Comparison of ENCODE assay signal across 20 cellular contexts in the genomic region with DNA sequence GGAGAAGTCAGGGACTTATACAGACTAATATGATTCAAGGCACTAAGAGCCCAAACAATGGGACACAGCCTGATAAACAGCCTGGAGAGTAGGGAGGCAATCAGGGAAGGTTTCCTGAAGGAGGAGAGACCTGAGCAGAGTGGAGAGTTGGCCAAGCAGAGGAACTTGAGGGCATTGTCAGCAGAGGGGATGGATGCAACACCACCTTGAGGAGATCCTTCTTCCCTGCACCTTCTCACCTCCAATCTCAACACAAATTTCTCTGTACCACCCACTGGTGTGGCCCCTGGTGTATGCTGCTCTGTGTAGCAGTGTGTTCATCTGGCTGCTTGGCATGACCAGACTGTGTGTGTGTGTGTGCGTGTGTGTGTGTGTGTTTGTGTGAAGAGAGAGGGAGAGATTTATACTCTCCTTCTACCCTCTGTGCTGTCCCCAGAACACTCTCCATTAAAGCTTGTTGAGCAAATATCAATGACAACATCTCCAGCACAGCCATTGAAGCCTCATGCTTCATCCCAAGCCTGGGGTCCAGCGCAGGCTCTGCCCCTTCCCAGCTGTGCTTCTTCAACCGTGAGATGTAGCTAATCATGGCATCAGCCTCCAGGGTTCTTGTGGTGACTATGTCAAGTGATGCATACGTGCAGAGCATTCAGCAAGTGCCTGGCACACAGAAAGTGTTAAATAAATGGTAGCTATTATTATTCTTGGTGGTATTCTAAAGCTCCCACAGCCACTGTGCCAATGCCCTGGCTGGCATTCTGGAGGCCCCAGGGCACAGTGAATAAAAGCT.
DNase-seq lines count a peak whose midpoint lies in the region; ATAC-seq and TF ChIP-seq lines count a peak whose summit lies in the region.
"Had no signal": no experiment of that assay in that cellular context is flagged by ENCODE, and none has a peak within 500 bp of the region (broad histone marks: within the 10 kb centered on the region; RNA-seq: fewer than 3 reads in every experiment).

No MANE protein-coding gene starts in this region.

- H3K27ac ChIP-seq in endodermal cell (ENCODE audit: low read depth, low read length) (no peak overlapping the region), neural progenitor cell (no peak overlapping the region), vagina (no peak overlapping the region), SK-N-SH (ENCODE audit: low read depth in 2 of 2, low read length in 1 of 2) (no peak overlapping the region), ascending aorta (no peak overlapping the region)

- no peak for ATAC-seq in activated CD4-positive, alpha-beta T cell treated with anti-CD3 and anti-CD28 coated beads for 36 hours
- ATAC-seq in omental fat pad (ENCODE audit: low FRiP score): no peak

- H3K4me2 ChIP-seq in neural progenitor cell (no peak overlapping the region), SK-N-SH (no peak overlapping the region)

- TF ChIP-seq RAD21 in SK-N-SH (IDR thresholded peaks at IDR 0.05; ENCODE audit: low read length): no peak

- intact Hi-C loops in activated CD4-positive, alpha-beta T cell treated with anti-CD3 and anti-CD28 coated beads, Interleukin-2, amount 10 ng/mL, durations not matched to agents 24 days and 14 days (cut with micrococcal nuclease): no loop called here
- intact Hi-C loops in activated CD4-positive, alpha-beta T cell treated with anti-CD3 and anti-CD28 coated beads for 36 hours (cut with DNase I, micrococcal nuclease): no loop called here
- intact Hi-C loops in vagina (cut with DNase I) (no loop called here), ascending aorta (cut with DNase I) (no loop called here)

- peaks cover 3% of the 10 kb centered on the region for H3K9me3 Mint-ChIP-seq in activated CD4-positive, alpha-beta T cell treated with anti-CD3 and anti-CD28 coated beads, Interleukin-2, amount 10 ng/mL, durations not matched to agents 24 days and 14 days
- peaks cover 5% of the 10 kb centered on the region for H3K9me3 Mint-ChIP-seq in activated CD4-positive, alpha-beta T cell treated with anti-CD3 and anti-CD28 coated beads for 36 hours (ENCODE audit: low read depth)
- H3K9me3 Mint-ChIP-seq in endodermal cell (peaks cover 10% of the 10 kb centered on the region), neural progenitor cell (peaks cover 4% of the 10 kb centered on the region)

- TF ChIP-seq CTCF in endodermal cell (conservative IDR thresholded peaks at IDR 0.05) (peak; percentile 61), neural progenitor cell (IDR thresholded peaks at IDR 0.05) (no peak), vagina (IDR thresholded peaks at IDR 0.05) (no peak), SK-N-SH (IDR thresholded peaks at IDR 0.05) (no peak), omental fat pad (IDR thresholded peaks at IDR 0.05) (no peak), ascending aorta (IDR thresholded peaks at IDR 0.05) (no peak)

- H4K20me1 ChIP-seq in neural progenitor cell (ENCODE audit: low read depth): no peaks in the 10 kb centered on the region
- no peaks in the 10 kb centered on the region for H4K20me1 ChIP-seq in SK-N-SH (ENCODE audit: insufficient read depth)

- no peak overlapping the region for H3K4me3 Mint-ChIP-seq in activated CD4-positive, alpha-beta T cell treated with anti-CD3 and anti-CD28 coated beads, Interleukin-2, amount 10 ng/mL, durations not matched to agents 24 days and 14 days
- H3K4me3 Mint-ChIP-seq in activated CD4-positive, alpha-beta T cell treated with anti-CD3 and anti-CD28 coated beads for 36 hours: no peak overlapping the region
- H3K4me3 Mint-ChIP-seq in endodermal cell: no peak overlapping the region
- no peak overlapping the region for H3K4me3 Mint-ChIP-seq in neural progenitor cell
- H3K4me3 Mint-ChIP-seq: CD8-positive, alpha-beta memory T cell had no signal

- H3K36me3 Mint-ChIP-seq in activated CD4-positive, alpha-beta T cell treated with anti-CD3 and anti-CD28 coated beads, Interleukin-2, amount 10 ng/mL, durations not matched to agents 24 days and 14 days (ENCODE audit: low read depth): no peaks in the 10 kb centered on the region
- no peaks in the 10 kb centered on the region for H3K36me3 Mint-ChIP-seq in activated CD4-positive, alpha-beta T cell treated with anti-CD3 and anti-CD28 coated beads for 36 hours (ENCODE audit: low read depth)
- no peaks in the 10 kb centered on the region for H3K36me3 Mint-ChIP-seq in endodermal cell (ENCODE audit: low read depth)
- H3K36me3 Mint-ChIP-seq in neural progenitor cell: no peaks in the 10 kb centered on the region
- H3K36me3 Mint-ChIP-seq: CD8-positive, alpha-beta memory T cell had no signal

- POLR2A ChIA-PET in activated CD4-positive, alpha-beta T cell treated with anti-CD3 and anti-CD28 coated beads for 36 hours (lab: Charles Lee): no interaction called here
- POLR2A ChIA-PET in SK-N-SH (lab: Yijun Ruan, JAX): no interaction called here

- H3K4me1 Mint-ChIP-seq in activated CD4-positive, alpha-beta T cell treated with anti-CD3 and anti-CD28 coated beads, Interleukin-2, amount 10 ng/mL, durations not matched to agents 24 days and 14 days: no peaks in the 10 kb centered on the region
- no peaks in the 10 kb centered on the region for H3K4me1 Mint-ChIP-seq in activated CD4-positive, alpha-beta T cell treated with anti-CD3 and anti-CD28 coated beads for 36 hours
- peaks cover 12% of the 10 kb centered on the region for H3K4me1 Mint-ChIP-seq in endodermal cell
- H3K4me1 Mint-ChIP-seq in neural progenitor cell: peaks cover 23% of the 10 kb centered on the region
- H3K4me1 Mint-ChIP-seq: CD8-positive, alpha-beta memory T cell had no signal

- H3K36me3 ChIP-seq in endodermal cell (ENCODE audit: control insufficient read depth, insufficient read depth, low read length) (no peaks in the 10 kb centered on the region), neural progenitor cell (peaks cover 3% of the 10 kb centered on the region), vagina (no peaks in the 10 kb centered on the region), SK-N-SH (replicated peaks in 1 of 2; ENCODE audit: control insufficient read depth in 1 of 2, insufficient read depth in 2 of 2, low read length in 1 of 2) (no peaks in the 10 kb centered on the region), ascending aorta (no peaks in the 10 kb centered on the region)
- H3K36me3 ChIP-seq: HAP-1 had no signal

- no peak for TF ChIP-seq POLR2A in vagina (IDR thresholded peaks at IDR 0.05)

- H3K9me3 ChIP-seq in endodermal cell (ENCODE audit: control insufficient read depth, low read length): peaks cover 15% of the 10 kb centered on the region
- H3K9me3 ChIP-seq in neural progenitor cell (ENCODE audit: low read depth): peaks cover 5% of the 10 kb centered on the region
- no peaks in the 10 kb centered on the region for H3K9me3 ChIP-seq in vagina
- H3K9me3 ChIP-seq in SK-N-SH: 0 out of 2 replicates have a peak, but pooled peaks cover 3% of the 10 kb centered on the region
- H3K9me3 ChIP-seq in ascending aorta: no peaks in the 10 kb centered on the region
- H3K9me3 ChIP-seq: HAP-1 had no signal

- no peak for TF ChIP-seq EP300 in SK-N-SH (IDR thresholded peaks at IDR 0.05; ENCODE audit: borderline replicate concordance in 1 of 2, low read depth in 1 of 2, low read length in 1 of 2)

- no peak overlapping the region for H2AFZ ChIP-seq in neural progenitor cell (replicated peaks)
- H2AFZ ChIP-seq in SK-N-SH (ENCODE audit: low read depth): no peak overlapping the region

- H3K9me2 ChIP-seq in SK-N-SH: no peaks in the 10 kb centered on the region

- H3F3A ChIP-seq in neural progenitor cell (ENCODE audit: low read depth) (no peaks in the 10 kb centered on the region), SK-N-SH (replicated peaks; ENCODE audit: insufficient read depth) (no peaks in the 10 kb centered on the region)

- H3K27me3 Mint-ChIP-seq in activated CD4-positive, alpha-beta T cell treated with anti-CD3 and anti-CD28 coated beads, Interleukin-2, amount 10 ng/mL, durations not matched to agents 24 days and 14 days: no peaks in the 10 kb centered on the region
- peaks cover 4% of the 10 kb centered on the region for H3K27me3 Mint-ChIP-seq in activated CD4-positive, alpha-beta T cell treated with anti-CD3 and anti-CD28 coated beads for 36 hours
- H3K27me3 Mint-ChIP-seq in endodermal cell (ENCODE audit: insufficient read depth) (peaks cover 38% of the 10 kb centered on the region), neural progenitor cell (ENCODE audit: insufficient read depth, low read depth) (no peaks in the 10 kb centered on the region)

- CTCF ChIA-PET in activated CD4-positive, alpha-beta T cell treated with anti-CD3 and anti-CD28 coated beads for 36 hours (lab: Charles Lee): no interaction called here
- CTCF ChIA-PET in SK-N-SH (lab: Yijun Ruan, JAX): no interaction called here

- H3K4me3 ChIP-seq in endodermal cell (ENCODE audit: low read length): no peak overlapping the region
- no peak overlapping the region for H3K4me3 ChIP-seq in neural progenitor cell
- no peak overlapping the region for H3K4me3 ChIP-seq in vagina
- H3K4me3 ChIP-seq in SK-N-SH (ENCODE audit: low read depth in 2 of 2, low read length in 1 of 2): no peak overlapping the region
- H3K4me3 ChIP-seq in ascending aorta: no peak overlapping the region
- H3K4me3 ChIP-seq: HAP-1 had no signal

- DNase-seq in activated CD4-positive, alpha-beta T cell treated with anti-CD3 and anti-CD28 coated beads, Interleukin-2, amount 10 ng/mL, durations not matched to agents 24 days and 14 days: peak; percentile 34
- DNase-seq in activated CD4-positive, alpha-beta T cell treated with anti-CD3 and anti-CD28 coated beads for 36 hours: no peak
- no peak for DNase-seq in endodermal cell
- DNase-seq in neural progenitor cell (ENCODE audit: low spot score): peak; percentile 23
- peak; percentile 60 to 72 for DNase-seq in vagina (ENCODE audit: extremely low spot score in 2 of 2)
- no peak for DNase-seq in SK-N-SH
- DNase-seq in omental fat pad (ENCODE audit: low spot score): no peak
- DNase-seq in ascending aorta (ENCODE audit: low spot score in 2 of 2): no peak
- DNase-seq: 8988T; CD8-positive, alpha-beta memory T cell; DMS79 treated with DMSO at 0.1 percent for 48 hours; KBM-7; MV-4-11; NCI-H1436; NCI-H2081 treated with DMSO at 0.1 percent for 48 hours; NCI-H2227 treated with DMSO at 0.1 percent for 48 hours; NCI-H526 treated with DMSO at 0.1 percent for 48 hours; NK-92 treated with Interleukin-12 subunit alpha and Interleukin-12 subunit beta, amount 100 ng/mL, for 24 hours; SHP77 treated with DMSO at 0.1 percent for 48 hours had no signal

- 54 to 62% methylated on average over 3 to 4 of the region's 4 CpGs for WGBS in endodermal cell (ENCODE audit: insufficient coverage in 1 of 2, insufficient read length in 1 of 2), 2 experiments
- 13% methylated on average over 4 of the region's 4 CpGs for WGBS in SK-N-SH (ENCODE audit: low lambda C conversion rate)

- H3K27ac Mint-ChIP-seq in activated CD4-positive, alpha-beta T cell treated with anti-CD3 and anti-CD28 coated beads, Interleukin-2, amount 10 ng/mL, durations not matched to agents 24 days and 14 days: no peak overlapping the region
- H3K27ac Mint-ChIP-seq in activated CD4-positive, alpha-beta T cell treated with anti-CD3 and anti-CD28 coated beads for 36 hours: no peak overlapping the region
- no peak overlapping the region for H3K27ac Mint-ChIP-seq in endodermal cell
- peak overlapping the region; percentile 44 for H3K27ac Mint-ChIP-seq in neural progenitor cell

- peaks cover 5% of the 10 kb centered on the region for H3K4me1 ChIP-seq in endodermal cell (ENCODE audit: control insufficient read depth, insufficient read depth, low read length)
- no peaks in the 10 kb centered on the region for H3K4me1 ChIP-seq in neural progenitor cell
- H3K4me1 ChIP-seq in vagina: no peaks in the 10 kb centered on the region
- no peaks in the 10 kb centered on the region; a peak in 1 of 4 replicates for H3K4me1 ChIP-seq in SK-N-SH (ENCODE audit: control insufficient read depth in 1 of 2, insufficient read depth in 2 of 2, low read depth in 1 of 2, low read length in 1 of 2)
- H3K4me1 ChIP-seq in ascending aorta: no peaks in the 10 kb centered on the region

- H3K9ac ChIP-seq in endodermal cell (ENCODE audit: extremely low read depth, low read length, poor library complexity, severe bottlenecking) (no peak overlapping the region), neural progenitor cell (no peak overlapping the region), SK-N-SH (no peak overlapping the region)

- H3K27me3 ChIP-seq in endodermal cell (ENCODE audit: control insufficient read depth, insufficient read depth, low read length, poor library complexity, severe bottlenecking): peaks cover 13% of the 10 kb centered on the region
- no peaks in the 10 kb centered on the region for H3K27me3 ChIP-seq in neural progenitor cell
- H3K27me3 ChIP-seq in vagina: no peaks in the 10 kb centered on the region
- no peaks in the 10 kb centered on the region for H3K27me3 ChIP-seq in SK-N-SH (ENCODE audit: insufficient read depth)
- H3K27me3 ChIP-seq in ascending aorta: no peaks in the 10 kb centered on the region

- H3K79me2 ChIP-seq in neural progenitor cell (ENCODE audit: low read depth) (no peaks in the 10 kb centered on the region), SK-N-SH (ENCODE audit: insufficient read depth) (no peaks in the 10 kb centered on the region)

Comparison
In these comparisons a context has a peak if more than half of its experiments do, and no peak if none do; other contexts are left out.
1. DNase-seq: peak in activated CD4-positive, alpha-beta T cell treated with anti-CD3 and anti-CD28 coated beads, Interleukin-2, amount 10 ng/mL, durations not matched to agents 24 days and 14 days (single experiment), neural progenitor cell (single experiment) and vagina (2 of 2); none in activated CD4-positive, alpha-beta T cell treated with anti-CD3 and anti-CD28 coated beads for 36 hours (single experiment), endodermal cell (single experiment), SK-N-SH (single experiment), omental fat pad (single experiment) and ascending aorta (0 of 2).